Comparison of ENCODE assay signal across 9 cellular contexts in genomic region chr14:24246765-24247212, GRCh38. TPM values are rescaled to one million over a fixed set of nuclear protein-coding genes. Genes with fewer than 3 reads are reported as not detected.
DNase-seq lines count a peak whose midpoint lies in the region; ATAC-seq and TF ChIP-seq lines count a peak whose summit lies in the region.
"Had no signal": no experiment of that assay in that cellular context is flagged by ENCODE, and none has a peak within 500 bp of the region (broad histone marks: within the 10 kb centered on the region; RNA-seq: fewer than 3 reads in every experiment).

No MANE protein-coding gene starts in this region.

- no TSS peak for BruUV-seq in IMR-90 (replicated peaks; lab: Mats Ljungman, UMichigan)

- DNase-seq in GM13976 (ENCODE audit: low spot score) (peak; percentile 71), IMR-90 (peak; percentile 25), activated gamma-delta T cell treated with Interleukin-2 at 50 U/mL for 16 hours (no peak), AG08395 (ENCODE audit: low spot score) (no peak), uterus (no peak)
- DNase-seq in natural killer cell treated with Interleukin-12 subunit alpha and Interleukin-12 subunit beta and Interleukin-15 and Interleukin-18, amount 100 ng/mL, for 72 hours (ENCODE audit: low spot score): no peak
- DNase-seq: PC-9 had no signal

- in situ Hi-C loops in GM13976 (cut with MboI; ENCODE audit: low sequenced_read_pairs, unreplicated experiment) (loop anchor here (5.0 kb wide), 1 partner anchor 41 kb away; no protein-coding TSS in a partner anchor), IMR-90 (cut with MboI; ENCODE audit: low sequenced_read_pairs) (no loop called here)

- H2BK120ac ChIP-seq in IMR-90 (ENCODE audit: low read depth, low read length): peak overlapping the region; percentile 19; the same call in 1 of the 2 replicates

- peak overlapping the region; percentile 51; the same call in 1 of the 2 replicates for H3K9ac ChIP-seq in IMR-90 (ENCODE audit: low read depth, low read length)

- peak overlapping the region; percentile 82 for H3K27ac Mint-ChIP-seq in activated naive CD8-positive, alpha-beta T cell
- peak overlapping the region; percentile 79 to 90 for H3K27ac Mint-ChIP-seq in natural killer cell treated with Interleukin-12 subunit alpha and Interleukin-12 subunit beta and Interleukin-15 and Interleukin-18, amount 100 ng/mL, for 72 hours

- H3K4me3 ChIP-seq in IMR-90 (ENCODE audit: insufficient read depth, low read depth, low read length) (no peak overlapping the region), uterus (no peak overlapping the region)
- H3K4me3 ChIP-seq: PC-9 had no signal

- no CpG with 5 or more reads among the region's 3 CpGs for WGBS in IMR-90 (ENCODE audit: extremely low coverage in 2 of 2, insufficient read length in 1 of 2), 2 experiments

- intact Hi-C loops in IMR-90 (cut with micrococcal nuclease): no loop called here
- intact Hi-C loops in uterus (cut with DNase I; ENCODE audit: low total_unique reads): loop anchor here (10.0 kb wide), 1 partner anchor 48 kb away; the partner anchor contains the start of genes DHRS1 and NOP9

- H2AK9ac ChIP-seq in IMR-90 (replicated peaks; ENCODE audit: low read depth, low read length, poor library complexity): no peak overlapping the region

- POLR2A ChIA-PET in IMR-90 (lab: Charles Lee; ENCODE audit: unreplicated experiment): no interaction called here

- peak overlapping the region; percentile 47; the same call in 1 of the 2 replicates for H3K4me2 ChIP-seq in IMR-90 (ENCODE audit: low read depth, low read length)
- H3K4me2 ChIP-seq: PC-9 had no signal

- no peak overlapping the region for H2BK20ac ChIP-seq in IMR-90 (ENCODE audit: low read depth, low read length)

- ATAC-seq in IMR-90 (ENCODE audit: low read depth) (no peak), GM19452 (IDR thresholded peaks at IDR 0.05; ENCODE audit: unreplicated experiment) (no peak)
- peak; percentile 20 to 26 for ATAC-seq in natural killer cell treated with Interleukin-12 subunit alpha and Interleukin-12 subunit beta and Interleukin-15 and Interleukin-18, amount 100 ng/mL, for 72 hours

- peak overlapping the region; percentile 37; the same call in 1 of the 2 replicates for H3K14ac ChIP-seq in IMR-90 (replicated peaks; ENCODE audit: low read depth, low read length)

- CTCF ChIA-PET in IMR-90 (lab: Yijun Ruan, JAX): interaction anchor here (0.6 to 1.0 kb wide), 2 partner anchors 50 to 69 kb away, joined by 3 to 4 read pairs; no protein-coding TSS in a partner anchor

- no peak overlapping the region for H3K56ac ChIP-seq in IMR-90 (ENCODE audit: extremely low read depth, insufficient read depth, low read length)

- H3K4ac ChIP-seq in IMR-90 (ENCODE audit: low read depth, low read length): no peak overlapping the region

- no peak overlapping the region for H2BK15ac ChIP-seq in IMR-90 (ENCODE audit: low read depth, low read length)

- H3K4me1 ChIP-seq in IMR-90 (ENCODE audit: control insufficient read depth, insufficient read depth, low read length): peaks cover 10% of the 10 kb centered on the region
- H3K4me1 ChIP-seq in uterus: no peaks in the 10 kb centered on the region

- H4K91ac ChIP-seq in IMR-90 (ENCODE audit: insufficient read depth, low read depth, low read length): no peak overlapping the region

- no peaks in the 10 kb centered on the region for H3K9me3 Mint-ChIP-seq in activated naive CD8-positive, alpha-beta T cell (ENCODE audit: low read depth)
- H3K9me3 Mint-ChIP-seq in natural killer cell treated with Interleukin-12 subunit alpha and Interleukin-12 subunit beta and Interleukin-15 and Interleukin-18, amount 100 ng/mL, for 72 hours: no peaks in the 10 kb centered on the region

- no peaks in the 10 kb centered on the region for H3K27me3 Mint-ChIP-seq in activated naive CD8-positive, alpha-beta T cell
- H3K27me3 Mint-ChIP-seq in natural killer cell treated with Interleukin-12 subunit alpha and Interleukin-12 subunit beta and Interleukin-15 and Interleukin-18, amount 100 ng/mL, for 72 hours: no peaks in the 10 kb centered on the region

- no peak for TF ChIP-seq POLR2A in IMR-90 (IDR thresholded peaks at IDR 0.05; ENCODE audit: low read depth, low read length)
- no peak for TF ChIP-seq POLR2A in uterus (IDR thresholded peaks at IDR 0.05)

- H3K36me3 Mint-ChIP-seq in activated naive CD8-positive, alpha-beta T cell: peaks cover 4% of the 10 kb centered on the region
- H3K36me3 Mint-ChIP-seq in natural killer cell treated with Interleukin-12 subunit alpha and Interleukin-12 subunit beta and Interleukin-15 and Interleukin-18, amount 100 ng/mL, for 72 hours: no peaks in the 10 kb centered on the region

- TF ChIP-seq CTCF in GM13976 (IDR thresholded peaks at IDR 0.05; ENCODE audit: borderline replicate concordance, control extremely low read depth, extremely low read depth, insufficient read depth, missing control alignments) (no peak), IMR-90 (conservative IDR thresholded peaks at IDR 0.05; ENCODE audit: low read depth, low read length) (no peak), uterus (IDR thresholded peaks at IDR 0.05) (no peak)

- peaks cover 3 to 8% of the 10 kb centered on the region in 2 experiments; a peak in 3 of 4 replicates for H3K79me1 ChIP-seq in IMR-90 (ENCODE audit: low read depth in 1 of 2, low read length in 2 of 2)

- H3K9me1 ChIP-seq in IMR-90 (ENCODE audit: insufficient read depth, low read length): peaks cover 14% of the 10 kb centered on the region

- dilution Hi-C loops in IMR-90 (cut with HindIII; ENCODE audit: low sequenced_read_pairs, unreplicated experiment): no loop called here

- no peaks in the 10 kb centered on the region; the same call in 1 of the 2 replicates for H4K20me1 ChIP-seq in IMR-90 (ENCODE audit: insufficient read depth, low read length)

- H3K4me1 Mint-ChIP-seq in activated naive CD8-positive, alpha-beta T cell (ENCODE audit: low read depth): peaks cover 29% of the 10 kb centered on the region
- peaks cover 23 to 33% of the 10 kb centered on the region in 2 donors for H3K4me1 Mint-ChIP-seq in natural killer cell treated with Interleukin-12 subunit alpha and Interleukin-12 subunit beta and Interleukin-15 and Interleukin-18, amount 100 ng/mL, for 72 hours (ENCODE audit: low read depth in 2 of 2)

- H2AK5ac ChIP-seq in IMR-90 (ENCODE audit: low read depth, low read length): no peak overlapping the region

- peak overlapping the region in 1 of 2 experiments; percentile 91; a peak in 3 of 4 replicates for H4K8ac ChIP-seq in IMR-90 (ENCODE audit: low read depth in 2 of 2, low read length in 2 of 2)

- no peak overlapping the region for H3K23ac ChIP-seq in IMR-90 (ENCODE audit: low read depth, low read length)

- peak overlapping the region; percentile 82 for H4K5ac ChIP-seq in IMR-90 (ENCODE audit: low read depth, low read length)

- H3K27ac ChIP-seq in IMR-90 (ENCODE audit: insufficient read depth, low read length) (no peak overlapping the region), uterus (no peak overlapping the region)
- H3K27ac ChIP-seq: PC-9 had no signal

- H3K36me3 ChIP-seq in IMR-90 (ENCODE audit: control insufficient read depth, insufficient read depth, low read length): no peaks in the 10 kb centered on the region
- H3K36me3 ChIP-seq in uterus: no peaks in the 10 kb centered on the region

- no peak overlapping the region for H2BK5ac ChIP-seq in IMR-90 (ENCODE audit: low read depth, low read length, poor library complexity, severe bottlenecking)

- no peaks in the 10 kb centered on the region for H3K27me3 ChIP-seq in IMR-90 (ENCODE audit: control insufficient read depth, insufficient read depth, low read length)
- no peaks in the 10 kb centered on the region for H3K27me3 ChIP-seq in uterus

- H3K18ac ChIP-seq in IMR-90 (ENCODE audit: low read depth, low read length): peak overlapping the region; percentile 46; the same call in 1 of the 2 replicates

- TF ChIP-seq RAD21 in IMR-90 (IDR thresholded peaks at IDR 0.05; ENCODE audit: low read length): no peak

- H3K4me3 Mint-ChIP-seq in activated naive CD8-positive, alpha-beta T cell: peak overlapping the region; percentile 72
- peak overlapping the region; percentile 80 for H3K4me3 Mint-ChIP-seq in natural killer cell treated with Interleukin-12 subunit alpha and Interleukin-12 subunit beta and Interleukin-15 and Interleukin-18, amount 100 ng/mL, for 72 hours

- H2AFZ ChIP-seq in IMR-90 (replicated peaks; ENCODE audit: low read length, poor library complexity): peak overlapping the region; percentile 78
- H2AFZ ChIP-seq: PC-9 had no signal

- H3K9me3 ChIP-seq in IMR-90 (ENCODE audit: control insufficient read depth, insufficient read depth, low read length) (no peaks in the 10 kb centered on the region), uterus (no peaks in the 10 kb centered on the region)

RNA-seq across cellular contexts. Expression of gene TINF2, which starts 4.4 kb away (rescaled TPM):
- 21.1 and 26.9 TPM in 2 replicates for total RNA-seq in IMR-90 (2012; rRNA removed)
- 30.0 and 33.0 TPM in 2 replicates for polyA plus RNA-seq in IMR-90 (2012; rRNA removed)
- polyA plus RNA-seq in IMR-90 (2012; cell fraction: cytosol; rRNA removed): 18.0 and 22.6 TPM in 2 replicates
- polyA plus RNA-seq in IMR-90 (2012; cell fraction: nucleus; rRNA removed; ENCODE audit: low replicate concordance): 25.3 and 36.7 TPM in 2 replicates
- total RNA-seq in natural killer cell treated with Interleukin-12 subunit alpha and Interleukin-12 subunit beta and Interleukin-15 and Interleukin-18, amount 100 ng/mL, for 72 hours: 100 to 1,000 TPM in 1 of 2 donors, 10 to 100 TPM in 1; 77.7 to 103 TPM
- 100 to 1,000 TPM in 1 of 4 donors, 10 to 100 TPM in 3; 41.0 to 123 (median 66.8) TPM for total RNA-seq in uterus

RNA-seq across cellular contexts. Expression of gene GMPR2, which starts 14.1 kb away (rescaled TPM):
- total RNA-seq in IMR-90 (2012; rRNA removed): 56.1 and 92.5 TPM in 2 replicates
- 63.7 and 65.7 TPM in 2 replicates for polyA plus RNA-seq in IMR-90 (2012; rRNA removed)
- polyA plus RNA-seq in IMR-90 (2012; cell fraction: cytosol; rRNA removed): 38.5 and 42.9 TPM in 2 replicates
- 50.8 and 70.1 TPM in 2 replicates for polyA plus RNA-seq in IMR-90 (2012; cell fraction: nucleus; rRNA removed; ENCODE audit: low replicate concordance)
- total RNA-seq in natural killer cell treated with Interleukin-12 subunit alpha and Interleukin-12 subunit beta and Interleukin-15 and Interleukin-18, amount 100 ng/mL, for 72 hours: 10 to 100 TPM; 40.5 to 54.5 TPM
- total RNA-seq in uterus: 10 to 100 TPM; 38.9 to 60.9 (median 48.8) TPM

RNA-seq across cellular contexts. Expression of gene NEDD8, which starts 14.6 kb away (rescaled TPM):
- total RNA-seq in IMR-90 (2012; rRNA removed): 167 and 224 TPM in 2 replicates
- 375 and 393 TPM in 2 replicates for polyA plus RNA-seq in IMR-90 (2012; rRNA removed)
- polyA plus RNA-seq in IMR-90 (2012; cell fraction: cytosol; rRNA removed): 171 and 190 TPM in 2 replicates
- polyA plus RNA-seq in IMR-90 (2012; cell fraction: nucleus; rRNA removed; ENCODE audit: low replicate concordance): 17.8 and 126 TPM in 2 replicates
- 100 to 1,000 TPM; 196 to 199 TPM for total RNA-seq in natural killer cell treated with Interleukin-12 subunit alpha and Interleukin-12 subunit beta and Interleukin-15 and Interleukin-18, amount 100 ng/mL, for 72 hours
- total RNA-seq in uterus: 1,000 to 10,000 TPM in 1 of 4 donors, 100 to 1,000 TPM in 2, 10 to 100 TPM in 1; 61.2 to 1,004 (median 192) TPM

RNA-seq across cellular contexts. Expression of gene TGM1, which starts 16.2 kb away (rescaled TPM):
- total RNA-seq in IMR-90 (2012; rRNA removed) (0.56 and 0.72 TPM in 2 replicates), uterus (1 to 10 TPM in 2 of 4 donors, not detected in 2; 1.6 to 3.2 TPM)
- polyA plus RNA-seq in IMR-90 (2012; rRNA removed): 2.7 and 3.3 TPM in 2 replicates
- 0.45 and 1.3 TPM in 2 replicates for polyA plus RNA-seq in IMR-90 (2012; cell fraction: cytosol; rRNA removed)
- polyA plus RNA-seq in IMR-90 (2012; cell fraction: nucleus; rRNA removed; ENCODE audit: low replicate concordance): 7.9 and 21.3 TPM in 2 replicates
- total RNA-seq in natural killer cell treated with Interleukin-12 subunit alpha and Interleukin-12 subunit beta and Interleukin-15 and Interleukin-18, amount 100 ng/mL, for 72 hours: 1 to 10 TPM; 2.5 to 8.7 TPM

RNA-seq across cellular contexts. Expression of gene RABGGTA, which starts 24.6 kb away (rescaled TPM):
- 25.6 and 27.2 TPM in 2 replicates for total RNA-seq in IMR-90 (2012; rRNA removed)
- polyA plus RNA-seq in IMR-90 (2012; rRNA removed): 55.6 and 64.0 TPM in 2 replicates
- polyA plus RNA-seq in IMR-90 (2012; cell fraction: cytosol; rRNA removed): 37.7 and 48.7 TPM in 2 replicates
- polyA plus RNA-seq in IMR-90 (2012; cell fraction: nucleus; rRNA removed; ENCODE audit: low replicate concordance): 158 and 347 TPM in 2 replicates
- total RNA-seq in natural killer cell treated with Interleukin-12 subunit alpha and Interleukin-12 subunit beta and Interleukin-15 and Interleukin-18, amount 100 ng/mL, for 72 hours: 10 to 100 TPM; 37.6 to 47.5 TPM
- 10 to 100 TPM in 3 of 4 donors, 1 to 10 TPM in 1; 9.2 to 67.9 (median 23.2) TPM for total RNA-seq in uterus

Comparison
In these comparisons a context has a peak if more than half of its experiments do, and no peak if none do; other contexts are left out.
1. DNase-seq: peak in GM13976 (single experiment) and IMR-90 (single experiment); none in natural killer cell treated with Interleukin-12 subunit alpha and Interleukin-12 subunit beta and Interleukin-15 and Interleukin-18, amount 100 ng/mL, for 72 hours (single experiment), activated gamma-delta T cell treated with Interleukin-2 at 50 U/mL for 16 hours (single experiment), AG08395 (single experiment) and uterus (0 of 2).
2. ATAC-seq: peak in natural killer cell treated with Interleukin-12 subunit alpha and Interleukin-12 subunit beta and Interleukin-15 and Interleukin-18, amount 100 ng/mL, for 72 hours (2 of 2); none in IMR-90 (single experiment) and GM19452 (single experiment).